Comparison of ENCODE assay signal across 9 cellular contexts in genomic region chr4:52721968-52722814, GRCh38. TPM values are rescaled to one million over a fixed set of nuclear protein-coding genes. Genes with fewer than 3 reads are reported as not detected.
DNase-seq lines count a peak whose midpoint lies in the region; ATAC-seq and TF ChIP-seq lines count a peak whose summit lies in the region.
"Had no signal": no experiment of that assay in that cellular context is flagged by ENCODE, and none has a peak within 500 bp of the region (broad histone marks: within the 10 kb centered on the region; RNA-seq: fewer than 3 reads in every experiment).

No MANE protein-coding gene starts in this region.

- no peaks in the 10 kb centered on the region for H3K27me3 Mint-ChIP-seq in activated CD4-positive, alpha-beta T cell treated with anti-CD3 and anti-CD28 coated beads, Interleukin-2, amount 10 ng/mL, durations not matched to agents 7 days and 5 days

- peak overlapping the region; percentile 84 for H3K4me3 ChIP-seq in AG10803 (ENCODE audit: low read length)

- ATAC-seq in GM19035 (IDR thresholded peaks at IDR 0.05; ENCODE audit: unreplicated experiment) (peak; percentile 95), HG03354 (IDR thresholded peaks at IDR 0.05; ENCODE audit: poor library complexity, severe bottlenecking, unreplicated experiment) (peak; percentile 98)

- H3K27ac Mint-ChIP-seq in activated CD4-positive, alpha-beta T cell treated with anti-CD3 and anti-CD28 coated beads, Interleukin-2, amount 10 ng/mL, durations not matched to agents 7 days and 5 days, result peak overlapping the region; percentile 87

- POLR2A ChIA-PET in activated CD4-positive, alpha-beta T cell treated with anti-CD3 and anti-CD28 coated beads, Interleukin-2, amount 10 ng/mL, durations not matched to agents 7 days and 5 days (lab: Charles Lee), result interaction anchor here (0.6 to 2.7 kb wide), 4 partner anchors 9 to 139 kb away, joined by 3 to 9 read pairs (median 6); partner anchors contain the start of gene RASL11B

- peak overlapping the region; percentile 79 for H3K4me3 Mint-ChIP-seq in activated CD4-positive, alpha-beta T cell treated with anti-CD3 and anti-CD28 coated beads, Interleukin-2, amount 10 ng/mL, durations not matched to agents 7 days and 5 days

- TF ChIP-seq CTCF in AG10803 (conservative IDR thresholded peaks at IDR 0.05; ENCODE audit: low read length), result no peak

- peaks cover 15% of the 10 kb centered on the region for H3K4me1 Mint-ChIP-seq in activated CD4-positive, alpha-beta T cell treated with anti-CD3 and anti-CD28 coated beads, Interleukin-2, amount 10 ng/mL, durations not matched to agents 7 days and 5 days

- peak; percentile 97 for DNase-seq in AG10803 (ENCODE audit: low read depth)
- peak; percentile 94 for DNase-seq in NCI-H510A (lab: John Stamatoyannopoulos, UW)
- peak; percentile 91 for DNase-seq in activated CD4-positive, alpha-beta T cell treated with anti-CD3 and anti-CD28 coated beads, Interleukin-2, amount 10 ng/mL, durations not matched to agents 7 days and 5 days
- DNase-seq in dedifferentiated amniotic fluid mesenchymal stem cell (ENCODE audit: extremely low spot score), result peak; percentile 93
- DNase-seq in left kidney (ENCODE audit: low read depth, low spot score), result peak; percentile 99
- peak; percentile 91 for DNase-seq in stimulated activated CD4-positive, alpha-beta T cell treated with anti-CD3 and anti-CD28 coated beads, Interleukin-1b, Interleukin-23, amount 100 ng/mL, for 48 hours

- H3K9me3 Mint-ChIP-seq in activated CD4-positive, alpha-beta T cell treated with anti-CD3 and anti-CD28 coated beads, Interleukin-2, amount 10 ng/mL, durations not matched to agents 7 days and 5 days, result no peaks in the 10 kb centered on the region

- CTCF ChIA-PET in activated CD4-positive, alpha-beta T cell treated with anti-CD3 and anti-CD28 coated beads, Interleukin-2, amount 10 ng/mL, durations not matched to agents 7 days and 5 days (lab: Charles Lee), result interaction anchor here (0.7 to 2.4 kb wide), 5 partner anchors 10 to 19 kb away, joined by 3 to 12 read pairs (median 3); no protein-coding TSS in a partner anchor

- H3K36me3 Mint-ChIP-seq in activated CD4-positive, alpha-beta T cell treated with anti-CD3 and anti-CD28 coated beads, Interleukin-2, amount 10 ng/mL, durations not matched to agents 7 days and 5 days (ENCODE audit: low read depth), result peaks cover 16% of the 10 kb centered on the region

RNA-seq across cellular contexts. Expression of gene ERVMER34-1, which starts 29.0 kb away (rescaled TPM):
- total RNA-seq in activated CD4-positive, alpha-beta T cell treated with anti-CD3 and anti-CD28 coated beads, Interleukin-2, amount 10 ng/mL, durations not matched to agents 7 days and 5 days, result not detected
- total RNA-seq: T-helper 2 cell treated with Interferon-gamma antibody and Interleukin-4, amounts not matched to agents 100 ng/mL and 5 ng/mL, for 36 hours had no signal

Comparison
In these comparisons a context has a peak if more than half of its experiments do, and no peak if none do; other contexts are left out.
1. Peak in every context shown above with its lines: DNase-seq, ATAC-seq and H3K4me3 ChIP-seq.